ENCODE assay signal across 9 cellular contexts in genomic region chr2:159960413-159960812, GRCh38. TPM values are rescaled to one million over a fixed set of nuclear protein-coding genes. Genes with fewer than 3 reads are reported as not detected.
DNase-seq lines count a peak whose midpoint lies in the region; ATAC-seq and TF ChIP-seq lines count a peak whose summit lies in the region.
"Had no signal": no experiment of that assay in that cellular context is flagged by ENCODE, and none has a peak within 500 bp of the region (broad histone marks: within the 10 kb centered on the region; RNA-seq: fewer than 3 reads in every experiment).

No MANE protein-coding gene starts in this region.

- H3K27me3 ChIP-seq in prostate gland (replicated peaks; ENCODE audit: insufficient read depth), result no peaks in the 10 kb centered on the region
- no peaks in the 10 kb centered on the region for H3K27me3 ChIP-seq in MG63
- H3K27me3 ChIP-seq: cardiac muscle cell had no signal

- ATAC-seq in HG02884 (IDR thresholded peaks at IDR 0.05; ENCODE audit: unreplicated experiment), result peak; percentile 43
- peak; percentile 99 for ATAC-seq in activated T-helper 17 cell treated with anti-CD3 and anti-CD28 coated beads, Interleukin-2, amount 50 U/mL, for 72 hours (replicated peaks)

- H3K36me3 ChIP-seq in prostate gland (no peaks in the 10 kb centered on the region), MG63 (no peaks in the 10 kb centered on the region)
- H3K36me3 ChIP-seq: cardiac muscle cell had no signal

- DNase-seq in SKM-1 treated with dmso at 0.1 percent for 144 hours (lab: John Stamatoyannopoulos, UW; ENCODE audit: unreplicated experiment), result peak; percentile 5
- DNase-seq in SKM-1 (lab: John Stamatoyannopoulos, UW; ENCODE audit: unreplicated experiment), result no peak
- DNase-seq in prostate gland (ENCODE audit: low spot score), result peak; percentile 6
- no peak for DNase-seq in NCI-H1417 treated with DMSO at 0.1 percent for 48 hours (lab: John Stamatoyannopoulos, UW)
- no peak for DNase-seq in activated CD4-positive, alpha-beta T cell treated with anti-CD3 and anti-CD28 coated beads, Interleukin-2, amount 50 U/mL, for 1 hour
- no peak for DNase-seq in MG63

- H3K4me3 ChIP-seq in prostate gland (no peak overlapping the region), MG63 (no peak overlapping the region)
- H3K4me3 ChIP-seq: cardiac muscle cell had no signal

- TF ChIP-seq POLR2A in prostate gland (IDR thresholded peaks at IDR 0.05), result no peak

- no peak overlapping the region for H3K27ac ChIP-seq in prostate gland
- H3K27ac ChIP-seq: cardiac muscle cell had no signal

- no peaks in the 10 kb centered on the region for H3K36me3 Mint-ChIP-seq in activated T-helper 17 cell treated with anti-CD3 and anti-CD28 coated beads, Interleukin-2, amount 50 U/mL, for 72 hours (ENCODE audit: low read depth)

- no peaks in the 10 kb centered on the region for H3K9me3 Mint-ChIP-seq in activated T-helper 17 cell treated with anti-CD3 and anti-CD28 coated beads, Interleukin-2, amount 50 U/mL, for 72 hours

- TF ChIP-seq CTCF in prostate gland (IDR thresholded peaks at IDR 0.05), result no peak

- 55% methylated on average over 2 of the region's 2 CpGs for WGBS in prostate gland

- no peaks in the 10 kb centered on the region for H3K4me1 ChIP-seq in prostate gland (replicated peaks)

- H3K27me3 Mint-ChIP-seq in activated T-helper 17 cell treated with anti-CD3 and anti-CD28 coated beads, Interleukin-2, amount 50 U/mL, for 72 hours, result peaks cover 7% of the 10 kb centered on the region

- no peak overlapping the region for H3K27ac Mint-ChIP-seq in activated T-helper 17 cell treated with anti-CD3 and anti-CD28 coated beads, Interleukin-2, amount 50 U/mL, for 72 hours

- intact Hi-C loops in prostate gland (cut with DNase I), result no loop called here

- no peaks in the 10 kb centered on the region for H3K9me3 ChIP-seq in prostate gland
- H3K9me3 ChIP-seq in MG63, result no peaks in the 10 kb centered on the region

- H3K4me3 Mint-ChIP-seq in activated T-helper 17 cell treated with anti-CD3 and anti-CD28 coated beads, Interleukin-2, amount 50 U/mL, for 72 hours, result peak overlapping the region; percentile 38

- H3K4me1 Mint-ChIP-seq in activated T-helper 17 cell treated with anti-CD3 and anti-CD28 coated beads, Interleukin-2, amount 50 U/mL, for 72 hours, result peaks cover 7% of the 10 kb centered on the region

RNA-seq across cellular contexts. Expression of gene LY75, which starts 55.9 kb away (rescaled TPM):
- 10 to 100 TPM; 31.3 to 32.2 TPM for total RNA-seq in activated T-helper 17 cell treated with anti-CD3 and anti-CD28 coated beads, Interleukin-2, amount 50 U/mL, for 72 hours
- total RNA-seq in prostate gland, result 1 to 10 TPM; 1.8 to 1.9 TPM
- total RNA-seq in MG63 (2014; rRNA removed; shearing (Covaris generic); ENCODE audit: low replicate concordance), result 0.07 TPM in 1 of 2 replicates, not detected in the other

Comparison
In these comparisons a context has a peak if more than half of its experiments do, and no peak if none do; other contexts are left out.
1. DNase-seq: peak in SKM-1 treated with dmso at 0.1 percent for 144 hours (single experiment) and prostate gland (single experiment); none in SKM-1 (single experiment), NCI-H1417 treated with DMSO at 0.1 percent for 48 hours (single experiment), activated CD4-positive, alpha-beta T cell treated with anti-CD3 and anti-CD28 coated beads, Interleukin-2, amount 50 U/mL, for 1 hour (single experiment) and MG63 (single experiment).
2. RNA of gene LY75, which starts 55.9 kb away (total RNA-seq): 31.3 to 32.2 TPM in activated T-helper 17 cell treated with anti-CD3 and anti-CD28 coated beads, Interleukin-2, amount 50 U/mL, for 72 hours; 1.8 to 1.9 TPM in prostate gland and 0.07 TPM in MG63; every median in the first group is over 10 times any median in the second.